In genomic region chr17:48555183-48555615, GRCh38 we compare ENCODE assay signal across 1 cellular context.
TF ChIP-seq lines count a peak whose summit lies in the region.

No MANE protein-coding gene starts in this region.

TF ChIP-seq in K562, 482 proteins besides CTCF, POLR2A, EP300 and RAD21 (continued from another document and continues in another):
- TF ChIP-seq MGA (IDR thresholded peaks at IDR 0.05) = no peak
- TF ChIP-seq ZSCAN32 (CRISPR knock-in tag; IDR thresholded peaks at IDR 0.05) = no peak
- no peak for TF ChIP-seq ZNF184 (CRISPR knock-in tag; IDR thresholded peaks at IDR 0.05)
- peak; percentile 66 for TF ChIP-seq EP400 (IDR thresholded peaks at IDR 0.05)
- TF ChIP-seq ZHX1 (conservative IDR thresholded peaks at IDR 0.05; ENCODE audit: low read length) = no peak
- TF ChIP-seq ZNF174 (CRISPR knock-in tag; IDR thresholded peaks at IDR 0.05) = no peak
- no peak for TF ChIP-seq ZNF408 (CRISPR knock-in tag; IDR thresholded peaks at IDR 0.05; ENCODE audit: low read depth)
- TF ChIP-seq, protein P1, sequence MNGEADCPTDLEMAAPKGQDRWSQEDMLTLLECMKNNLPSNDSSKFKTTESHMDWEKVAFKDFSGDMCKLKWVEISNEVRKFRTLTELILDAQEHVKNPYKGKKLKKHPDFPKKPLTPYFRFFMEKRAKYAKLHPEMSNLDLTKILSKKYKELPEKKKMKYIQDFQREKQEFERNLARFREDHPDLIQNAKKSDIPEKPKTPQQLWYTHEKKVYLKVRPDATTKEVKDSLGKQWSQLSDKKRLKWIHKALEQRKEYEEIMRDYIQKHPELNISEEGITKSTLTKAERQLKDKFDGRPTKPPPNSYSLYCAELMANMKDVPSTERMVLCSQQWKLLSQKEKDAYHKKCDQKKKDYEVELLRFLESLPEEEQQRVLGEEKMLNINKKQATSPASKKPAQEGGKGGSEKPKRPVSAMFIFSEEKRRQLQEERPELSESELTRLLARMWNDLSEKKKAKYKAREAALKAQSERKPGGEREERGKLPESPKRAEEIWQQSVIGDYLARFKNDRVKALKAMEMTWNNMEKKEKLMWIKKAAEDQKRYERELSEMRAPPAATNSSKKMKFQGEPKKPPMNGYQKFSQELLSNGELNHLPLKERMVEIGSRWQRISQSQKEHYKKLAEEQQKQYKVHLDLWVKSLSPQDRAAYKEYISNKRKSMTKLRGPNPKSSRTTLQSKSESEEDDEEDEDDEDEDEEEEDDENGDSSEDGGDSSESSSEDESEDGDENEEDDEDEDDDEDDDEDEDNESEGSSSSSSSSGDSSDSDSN (IDR thresholded peaks at IDR 0.05; ENCODE audit: borderline replicate concordance in 1 of 2, low read depth in 2 of 2, low read length in 2 of 2) = no peak
- TF ChIP-seq POLR3A (IDR thresholded peaks at IDR 0.05; ENCODE audit: borderline replicate concordance, extremely low read depth, insufficient read depth, insufficient read length) = no peak
- TF ChIP-seq, protein P2, sequence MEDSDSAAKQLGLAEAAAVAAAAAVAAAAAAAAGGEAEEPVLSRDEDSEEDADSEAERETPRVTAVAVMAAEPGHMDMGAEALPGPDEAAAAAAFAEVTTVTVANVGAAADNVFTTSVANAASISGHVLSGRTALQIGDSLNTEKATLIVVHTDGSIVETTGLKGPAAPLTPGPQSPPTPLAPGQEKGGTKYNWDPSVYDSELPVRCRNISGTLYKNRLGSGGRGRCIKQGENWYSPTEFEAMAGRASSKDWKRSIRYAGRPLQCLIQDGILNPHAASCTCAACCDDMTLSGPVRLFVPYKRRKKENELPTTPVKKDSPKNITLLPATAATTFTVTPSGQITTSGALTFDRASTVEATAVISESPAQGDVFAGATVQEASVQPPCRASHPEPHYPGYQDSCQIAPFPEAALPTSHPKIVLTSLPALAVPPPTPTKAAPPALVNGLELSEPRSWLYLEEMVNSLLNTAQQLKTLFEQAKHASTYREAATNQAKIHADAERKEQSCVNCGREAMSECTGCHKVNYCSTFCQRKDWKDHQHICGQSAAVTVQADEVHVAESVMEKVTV (CRISPR knock-in tag; IDR thresholded peaks at IDR 0.05) = no peak
- TF ChIP-seq SNIP1 (IDR thresholded peaks at IDR 0.05; ENCODE audit: low read depth) = no peak
- no peak for TF ChIP-seq E4F1 (CRISPR knock-in tag; IDR thresholded peaks at IDR 0.05; ENCODE audit: borderline replicate concordance)
- TF ChIP-seq E2F6 (IDR thresholded peaks at IDR 0.05; ENCODE audit: borderline replicate concordance in 1 of 2, extremely low read depth in 1 of 2, insufficient read depth in 1 of 2, insufficient read length in 1 of 2, low read depth in 1 of 2, low read length in 1 of 2, poor library complexity in 1 of 2, severe bottlenecking in 1 of 2) = no peak
- TF ChIP-seq MCM3 (IDR thresholded peaks at IDR 0.05) = no peak
- no peak for TF ChIP-seq RBM34 (IDR thresholded peaks at IDR 0.05; ENCODE audit: borderline replicate concordance, insufficient read depth, low read length)
- TF ChIP-seq, protein P3, sequence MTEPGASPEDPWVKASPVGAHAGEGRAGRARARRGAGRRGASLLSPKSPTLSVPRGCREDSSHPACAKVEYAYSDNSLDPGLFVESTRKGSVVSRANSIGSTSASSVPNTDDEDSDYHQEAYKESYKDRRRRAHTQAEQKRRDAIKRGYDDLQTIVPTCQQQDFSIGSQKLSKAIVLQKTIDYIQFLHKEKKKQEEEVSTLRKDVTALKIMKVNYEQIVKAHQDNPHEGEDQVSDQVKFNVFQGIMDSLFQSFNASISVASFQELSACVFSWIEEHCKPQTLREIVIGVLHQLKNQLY (CRISPR knock-in tag; conservative IDR thresholded peaks at IDR 0.05) = no peak
- no peak for TF ChIP-seq TBP (optimal IDR thresholded peaks at IDR 0.05; ENCODE audit: low read depth, low read length)
- TF ChIP-seq HNRNPH1 (optimal IDR thresholded peaks at IDR 0.05; ENCODE audit: low read depth, low read length) = no peak
- TF ChIP-seq PTRF (tag; IDR thresholded peaks at IDR 0.05) = no peak
- TF ChIP-seq ZNF583 (CRISPR knock-in tag; IDR thresholded peaks at IDR 0.05) = no peak
- TF ChIP-seq, protein P4, sequence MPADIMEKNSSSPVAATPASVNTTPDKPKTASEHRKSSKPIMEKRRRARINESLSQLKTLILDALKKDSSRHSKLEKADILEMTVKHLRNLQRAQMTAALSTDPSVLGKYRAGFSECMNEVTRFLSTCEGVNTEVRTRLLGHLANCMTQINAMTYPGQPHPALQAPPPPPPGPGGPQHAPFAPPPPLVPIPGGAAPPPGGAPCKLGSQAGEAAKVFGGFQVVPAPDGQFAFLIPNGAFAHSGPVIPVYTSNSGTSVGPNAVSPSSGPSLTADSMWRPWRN (IDR thresholded peaks at IDR 0.05; ENCODE audit: low read depth) = no peak
- TF ChIP-seq, protein P5, sequence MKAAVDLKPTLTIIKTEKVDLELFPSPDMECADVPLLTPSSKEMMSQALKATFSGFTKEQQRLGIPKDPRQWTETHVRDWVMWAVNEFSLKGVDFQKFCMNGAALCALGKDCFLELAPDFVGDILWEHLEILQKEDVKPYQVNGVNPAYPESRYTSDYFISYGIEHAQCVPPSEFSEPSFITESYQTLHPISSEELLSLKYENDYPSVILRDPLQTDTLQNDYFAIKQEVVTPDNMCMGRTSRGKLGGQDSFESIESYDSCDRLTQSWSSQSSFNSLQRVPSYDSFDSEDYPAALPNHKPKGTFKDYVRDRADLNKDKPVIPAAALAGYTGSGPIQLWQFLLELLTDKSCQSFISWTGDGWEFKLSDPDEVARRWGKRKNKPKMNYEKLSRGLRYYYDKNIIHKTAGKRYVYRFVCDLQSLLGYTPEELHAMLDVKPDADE (conservative IDR thresholded peaks at IDR 0.05; ENCODE audit: control insufficient read depth, low read depth, low read length) = no peak; the same call in 1 of the 2 replicates
- peak; percentile 60; the same call in 1 of the 2 replicates for TF ChIP-seq ZNF644 (tag; IDR thresholded peaks at IDR 0.05; ENCODE audit: low read depth)
- TF ChIP-seq TCF15 (CRISPR knock-in tag; IDR thresholded peaks at IDR 0.05) = no peak
- no peak for TF ChIP-seq ZNF224 (CRISPR knock-in tag; IDR thresholded peaks at IDR 0.05)
- peak; percentile 33 for TF ChIP-seq CCNT2 (IDR thresholded peaks at IDR 0.05; ENCODE audit: borderline replicate concordance, extremely low read depth, insufficient read length, low read depth, low read length)
- no peak for TF ChIP-seq FUS (optimal IDR thresholded peaks at IDR 0.05; ENCODE audit: low read depth, low read length)
- TF ChIP-seq KAT2B (IDR thresholded peaks at IDR 0.05; ENCODE audit: low read depth, low read length) = no peak
- TF ChIP-seq SP2 (IDR thresholded peaks at IDR 0.05; ENCODE audit: extremely low read depth, low read depth, low read length, poor library complexity, severe bottlenecking) = no peak
- TF ChIP-seq NFRKB (IDR thresholded peaks at IDR 0.05; ENCODE audit: low read depth) = peak; percentile 42; the same call in 1 of the 2 replicates
